Comparison of ENCODE assay signal across 12 cellular contexts in the genomic region with DNA sequence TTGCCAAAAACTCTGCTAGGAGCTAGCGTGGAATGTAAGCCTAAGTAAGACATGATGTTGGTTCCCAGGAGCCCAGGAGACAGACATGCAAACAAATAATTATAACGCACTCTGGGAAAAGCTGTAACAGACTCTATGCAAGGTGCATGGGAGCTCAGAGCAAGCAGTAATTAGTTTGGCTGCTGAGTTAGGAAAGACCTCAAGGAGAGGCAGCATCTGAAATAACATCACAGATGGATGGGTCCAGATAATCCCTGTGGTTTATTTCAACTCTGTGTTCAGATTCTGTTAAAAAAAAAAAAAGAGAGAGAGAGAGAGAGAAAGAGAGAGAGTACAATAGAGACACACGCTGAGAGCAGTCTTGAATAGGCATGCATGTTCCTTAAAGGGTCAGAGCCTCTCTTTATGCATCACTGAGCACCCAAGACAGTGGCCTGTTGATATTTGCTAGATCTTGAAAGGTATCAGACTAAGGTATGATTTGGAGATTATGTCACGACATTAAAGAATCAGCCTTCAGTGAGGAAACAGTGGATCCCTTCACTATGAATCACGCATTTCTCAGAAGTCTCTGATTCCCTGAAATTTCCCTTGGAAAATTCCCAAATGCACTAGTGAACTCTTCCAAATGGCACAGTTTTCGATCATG.
A peak's percentile ranks its signal among the peaks of the same experiment; 100 is the strongest.
DNase-seq lines count a peak whose midpoint lies in the region; TF ChIP-seq lines count a peak whose summit lies in the region.
"Had no signal": no experiment of that assay in that cellular context is flagged by ENCODE, and none has a peak within 500 bp of the region (broad histone marks: within the 10 kb centered on the region; RNA-seq: fewer than 3 reads in every experiment).

No MANE protein-coding gene starts in this region.

- no peaks in the 10 kb centered on the region for H3K27me3 Mint-ChIP-seq in CD14-positive monocyte (ENCODE audit: low read depth in 3 of 3)

- in situ Hi-C loops in mammary epithelial cell (cut with MboI; ENCODE audit: low sequenced_read_pairs in 2 of 2) = no loop called here
- in situ Hi-C loops in HAP-1 (cut with MboI; ENCODE audit: low sequenced_read_pairs) = no loop called here

- H3K9ac ChIP-seq in mammary epithelial cell (ENCODE audit: insufficient read depth, low read length) (no peak overlapping the region), mesenchymal stem cell (ENCODE audit: low read length) (peak overlapping the region; percentile 3), Karpas-422 (ENCODE audit: low read length) (no peak overlapping the region)

- TF ChIP-seq CTCF in mammary epithelial cell (conservative IDR thresholded peaks at IDR 0.05 in 1 of 2, IDR thresholded peaks at IDR 0.05 in 1 of 2; ENCODE audit: extremely low read depth in 1 of 2, insufficient read depth in 1 of 2, low read depth in 1 of 2, low read length in 2 of 2) = no peak
- no peak for TF ChIP-seq CTCF in CD14-positive monocyte (IDR thresholded peaks at IDR 0.05)

- H3K9me3 Mint-ChIP-seq in CD14-positive monocyte = peaks cover 0 to 3% (median 0%) of the 10 kb centered on the region in 7 donors
- H3K9me3 Mint-ChIP-seq: activated T-helper 1 cell treated with anti-CD3 and anti-CD28 coated beads, Interleukin-12 subunit alpha, Interleukin-12 subunit beta, Interleukin-2, Interleukin-4 antibody, amounts not matched to agents 30 ng/mL and 10 ng/mL and 1 ng/mL, durations not matched to agents 14 hours and 24 hours and 36 hours had no signal

- peak overlapping the region; percentile 4 for H4K8ac ChIP-seq in mesenchymal stem cell (ENCODE audit: low read length)

- H3K4ac ChIP-seq in mesenchymal stem cell (ENCODE audit: low read depth in 1 of 2, low read length in 2 of 2) = no peak overlapping the region

- peaks cover 19% of the 10 kb centered on the region for H3K4me1 Mint-ChIP-seq in CD14-positive monocyte

- H3K4me2 ChIP-seq in mammary epithelial cell (ENCODE audit: insufficient read depth, low read depth, low read length) (no peak overlapping the region), mesenchymal stem cell (ENCODE audit: low read length, poor library complexity, severe bottlenecking) (no peak overlapping the region), Karpas-422 (ENCODE audit: low read depth, low read length, poor library complexity, severe bottlenecking) (no peak overlapping the region)

- BruUV-seq in mammary epithelial cell (replicated peaks; lab: Mats Ljungman, UMichigan) = no TSS peak

- H4K91ac ChIP-seq in mesenchymal stem cell (ENCODE audit: low read length) = no peak overlapping the region

- no peak overlapping the region for H2BK15ac ChIP-seq in mesenchymal stem cell (ENCODE audit: low read depth, poor library complexity, severe bottlenecking)

- H4K20me1 ChIP-seq in mammary epithelial cell (ENCODE audit: insufficient read depth, low read length) = no peaks in the 10 kb centered on the region
- no peaks in the 10 kb centered on the region for H4K20me1 ChIP-seq in Karpas-422 (ENCODE audit: insufficient read depth, low read depth, low read length)

- H3K27ac ChIP-seq in mammary epithelial cell (ENCODE audit: insufficient read depth, low read depth, low read length) (no peak overlapping the region), mesenchymal stem cell (ENCODE audit: low read length, poor library complexity, severe bottlenecking) (peak overlapping the region; percentile 48), Karpas-422 (ENCODE audit: low read length) (no peak overlapping the region)
- H3K27ac ChIP-seq: right atrium auricular region had no signal

- no peaks in the 10 kb centered on the region for H3K9me2 ChIP-seq in Karpas-422 (replicated peaks; ENCODE audit: insufficient read depth, low read length)

- WGBS in mammary epithelial cell (ENCODE audit: low coverage, missing lambda C conversion rate) = 88% methylated on average over 6 of the region's 6 CpGs
- WGBS in mesenchymal stem cell = 85% methylated on average over 6 of the region's 6 CpGs

- no peaks in the 10 kb centered on the region for H3K36me3 ChIP-seq in mammary epithelial cell (ENCODE audit: insufficient read depth, low read length)
- H3K36me3 ChIP-seq in mesenchymal stem cell (ENCODE audit: control insufficient read depth in 1 of 2, insufficient read depth in 2 of 2, low read depth in 1 of 2, low read length in 2 of 2) = peaks cover 0 to 4% of the 10 kb centered on the region in 2 experiments
- no peaks in the 10 kb centered on the region for H3K36me3 ChIP-seq in Karpas-422 (ENCODE audit: insufficient read depth, low read length)
- no peaks in the 10 kb centered on the region for H3K36me3 ChIP-seq in HAP-1 (replicated peaks)
- H3K36me3 ChIP-seq: right atrium auricular region had no signal

- H2BK12ac ChIP-seq in mesenchymal stem cell (ENCODE audit: low read length in 2 of 2) = no peak overlapping the region

- peak overlapping the region; percentile 70 for H2AFZ ChIP-seq in mammary epithelial cell (ENCODE audit: low read depth, low read length)
- H2AFZ ChIP-seq in mesenchymal stem cell (ENCODE audit: low read depth, low read length) = no peak overlapping the region
- H2AFZ ChIP-seq in Karpas-422 (ENCODE audit: low read length) = no peak overlapping the region

- DNase-seq in COLO829 (ENCODE audit: low spot score) = peak; percentile 5
- DNase-seq in NCI-H2227 (lab: John Stamatoyannopoulos, UW; ENCODE audit: unreplicated experiment) = peak; percentile 9
- DNase-seq in mammary epithelial cell = no peak
- peak; percentile 45 for DNase-seq in mesenchymal stem cell
- no peak for DNase-seq in Karpas-422
- DNase-seq in CD14-positive monocyte (ENCODE audit: low spot score) = no peak
- no peak for DNase-seq in dermis blood vessel endothelial cell
- no peak for DNase-seq in HAP-1 (ENCODE audit: low spot score in 2 of 2)
- DNase-seq: DMS153, islet precursor cell had no signal

- CTCF ChIA-PET in mammary epithelial cell (lab: Charles Lee; ENCODE audit: low non-redundant PET) = no interaction called here

- H3K4me3 Mint-ChIP-seq in CD14-positive monocyte = no peak overlapping the region
- H3K4me3 Mint-ChIP-seq: activated T-helper 1 cell treated with anti-CD3 and anti-CD28 coated beads, Interleukin-12 subunit alpha, Interleukin-12 subunit beta, Interleukin-2, Interleukin-4 antibody, amounts not matched to agents 30 ng/mL and 10 ng/mL and 1 ng/mL, durations not matched to agents 14 hours and 24 hours and 36 hours had no signal

- no peak overlapping the region for H2BK120ac ChIP-seq in mesenchymal stem cell (ENCODE audit: low read depth, low read length)

- H3K4me1 ChIP-seq in mammary epithelial cell (ENCODE audit: insufficient read depth, low read length) (peaks cover 10% of the 10 kb centered on the region), mesenchymal stem cell (ENCODE audit: control insufficient read depth, insufficient read depth, low read depth, low read length) (no peaks in the 10 kb centered on the region), Karpas-422 (ENCODE audit: low read length) (peaks cover 2% of the 10 kb centered on the region; the same call in 1 of the 2 replicates), HAP-1 (no peaks in the 10 kb centered on the region)

- no peak overlapping the region for H2BK5ac ChIP-seq in mesenchymal stem cell (ENCODE audit: low read depth, low read length, poor library complexity, severe bottlenecking)

- no peak overlapping the region for H3K4me3 ChIP-seq in mammary epithelial cell (replicated peaks in 1 of 3; ENCODE audit: insufficient read depth in 1 of 3, low read depth in 2 of 3, low read length in 3 of 3)
- H3K4me3 ChIP-seq in mesenchymal stem cell (ENCODE audit: insufficient read depth in 1 of 2, low read depth in 1 of 2, low read length in 2 of 2) = peak overlapping the region in 1 of 2 experiments; percentile 15
- H3K4me3 ChIP-seq in Karpas-422 (ENCODE audit: low read length) = no peak overlapping the region
- no peak overlapping the region for H3K4me3 ChIP-seq in HAP-1
- H3K4me3 ChIP-seq: right atrium auricular region had no signal

- intact Hi-C loops in mammary epithelial cell (cut with micrococcal nuclease) = no loop called here
- intact Hi-C loops in CD14-positive monocyte (cut with micrococcal nuclease) = loop anchor here in 1 of 2 donors (10.0 kb wide), 1 partner anchor 47 kb away; no protein-coding TSS in a partner anchor

- H3K27ac Mint-ChIP-seq in CD14-positive monocyte = no peak overlapping the region
- H3K27ac Mint-ChIP-seq: activated T-helper 1 cell treated with anti-CD3 and anti-CD28 coated beads, Interleukin-12 subunit alpha, Interleukin-12 subunit beta, Interleukin-2, Interleukin-4 antibody, amounts not matched to agents 30 ng/mL and 10 ng/mL and 1 ng/mL, durations not matched to agents 14 hours and 24 hours and 36 hours had no signal

- H3K18ac ChIP-seq in mesenchymal stem cell (ENCODE audit: low read depth in 1 of 2, low read length in 2 of 2) = no peak overlapping the region

- peak overlapping the region; percentile 53 for H2AK5ac ChIP-seq in mesenchymal stem cell (ENCODE audit: low read length, severe bottlenecking)

- no peak overlapping the region for H3K14ac ChIP-seq in mesenchymal stem cell (ENCODE audit: low read length in 2 of 2)

- no peaks in the 10 kb centered on the region for H3K27me3 ChIP-seq in mammary epithelial cell (ENCODE audit: insufficient read depth, low read length)
- H3K27me3 ChIP-seq in mesenchymal stem cell (ENCODE audit: control insufficient read depth in 1 of 2, insufficient read depth in 1 of 2, low read length in 2 of 2) = no peaks in the 10 kb centered on the region
- no peaks in the 10 kb centered on the region for H3K27me3 ChIP-seq in Karpas-422 (ENCODE audit: low read length)
- no peaks in the 10 kb centered on the region; the same call in 1 of the 2 replicates for H3K27me3 ChIP-seq in HAP-1 (ENCODE audit: low read depth)
- H3K27me3 ChIP-seq: right atrium auricular region had no signal

- no peaks in the 10 kb centered on the region for H3K9me3 ChIP-seq in mammary epithelial cell (replicated peaks; ENCODE audit: insufficient read depth, low read length)
- no peaks in the 10 kb centered on the region for H3K9me3 ChIP-seq in mesenchymal stem cell (ENCODE audit: control insufficient read depth, low read length)
- no peaks in the 10 kb centered on the region for H3K9me3 ChIP-seq in Karpas-422 (ENCODE audit: low read length)
- H3K9me3 ChIP-seq in HAP-1 = no peaks in the 10 kb centered on the region
- H3K9me3 ChIP-seq: right atrium auricular region had no signal

- no peaks in the 10 kb centered on the region for H3K36me3 Mint-ChIP-seq in CD14-positive monocyte

- no peaks in the 10 kb centered on the region for H3K79me1 ChIP-seq in mesenchymal stem cell (replicated peaks; ENCODE audit: low read length, poor library complexity, severe bottlenecking)

- dilution Hi-C loops in mammary epithelial cell (cut with HindIII; ENCODE audit: low sequenced_read_pairs) = no loop called here

- no peak overlapping the region for H3K23ac ChIP-seq in mesenchymal stem cell (ENCODE audit: low read length in 2 of 2)

- no peaks in the 10 kb centered on the region for H3K79me2 ChIP-seq in mammary epithelial cell (ENCODE audit: insufficient read depth, low read length)
- H3K79me2 ChIP-seq in Karpas-422 (ENCODE audit: low read length) = no peaks in the 10 kb centered on the region

Comparison
In these comparisons a context has a peak if more than half of its experiments do, and no peak if none do; other contexts are left out.
1. DNase-seq: peak in COLO829 (single experiment), NCI-H2227 (single experiment) and mesenchymal stem cell (single experiment); none in mammary epithelial cell (single experiment), Karpas-422 (single experiment), CD14-positive monocyte (single experiment), dermis blood vessel endothelial cell (single experiment) and HAP-1 (0 of 2).